20 cellular contexts compared by ENCODE assay signal in genomic region chr11:106670069-106670468, GRCh38.
"Had no signal": no experiment of that assay in that cellular context is flagged by ENCODE, and none has a peak within 500 bp of the region (broad histone marks: within the 10 kb centered on the region; RNA-seq: fewer than 3 reads in every experiment).

No MANE protein-coding gene starts in this region.

- H3K9me3 ChIP-seq: gastrocnemius medialis, neutrophil, right lobe of liver had no signal

- H3K27ac Mint-ChIP-seq: activated CD8-positive, alpha-beta T cell treated with anti-CD3 and anti-CD28 coated beads, Interleukin-2, amount 10 ng/mL, durations not matched to agents 7 days and 5 days; activated T-helper 1 cell treated with anti-CD3 and anti-CD28 coated beads, Interleukin-12 subunit alpha, Interleukin-12 subunit beta, Interleukin-2, Interleukin-4 antibody, amounts not matched to agents 30 ng/mL and 10 ng/mL and 1 ng/mL, durations not matched to agents 14 hours and 24 hours and 36 hours; naive thymus-derived CD8-positive, alpha-beta T cell had no signal

- H3K9me3 Mint-ChIP-seq: activated T-helper 1 cell treated with anti-CD3 and anti-CD28 coated beads, Interleukin-12 subunit alpha, Interleukin-12 subunit beta, Interleukin-2, Interleukin-4 antibody, amounts not matched to agents 30 ng/mL and 10 ng/mL and 1 ng/mL, durations not matched to agents 14 hours and 24 hours and 36 hours had no signal

- H3K4me3 Mint-ChIP-seq: activated CD8-positive, alpha-beta T cell treated with anti-CD3 and anti-CD28 coated beads, Interleukin-2, amount 10 ng/mL, durations not matched to agents 7 days and 5 days; activated T-helper 1 cell treated with anti-CD3 and anti-CD28 coated beads, Interleukin-12 subunit alpha, Interleukin-12 subunit beta, Interleukin-2, Interleukin-4 antibody, amounts not matched to agents 30 ng/mL and 10 ng/mL and 1 ng/mL, durations not matched to agents 14 hours and 24 hours and 36 hours; naive thymus-derived CD8-positive, alpha-beta T cell had no signal

- H3K36me3 Mint-ChIP-seq: naive thymus-derived CD8-positive, alpha-beta T cell had no signal

- H3K27ac ChIP-seq: coronary artery, gastrocnemius medialis, hepatocyte, neutrophil, right lobe of liver, spleen, WERI-Rb-1 had no signal

- H3K4me1 ChIP-seq: gastrocnemius medialis, right lobe of liver, spleen had no signal

- H3K27me3 ChIP-seq: gastrocnemius medialis, hepatocyte, neutrophil, right lobe of liver, spleen had no signal

- H3K36me3 ChIP-seq: gastrocnemius medialis, neutrophil, right lobe of liver, spleen, WERI-Rb-1 had no signal

- H3K4me2 ChIP-seq: hepatocyte had no signal

- ATAC-seq: activated CD8-positive, alpha-beta T cell treated with anti-CD3 and anti-CD28 coated beads, Interleukin-2, amount 10 ng/mL, durations not matched to agents 7 days and 5 days; gastrocnemius medialis; naive thymus-derived CD8-positive, alpha-beta T cell; right lobe of liver had no signal

- H3K27me3 Mint-ChIP-seq: naive thymus-derived CD8-positive, alpha-beta T cell had no signal

- DNase-seq: activated CD4-positive, alpha-beta T cell treated with anti-CD3 and anti-CD28 coated beads for 4 hours; activated CD8-positive, alpha-beta T cell treated with anti-CD3 and anti-CD28 coated beads, Interleukin-2, amount 10 ng/mL, durations not matched to agents 7 days and 5 days; activated naive CD4-positive, alpha-beta T cell; aorta; effector CD8-positive, alpha-beta T cell; gastrocnemius medialis; mammary epithelial cell; naive thymus-derived CD8-positive, alpha-beta T cell; right lobe of liver; spleen; stimulated activated CD4-positive, alpha-beta T cell treated with anti-CD3 and anti-CD28 coated beads, Interleukin-1b, Interleukin-23, amount 100 ng/mL, for 48 hours; stimulated activated naive CD4-positive, alpha-beta T cell; substantia nigra; T-helper 1 cell; trophoblast cell; WERI-Rb-1 had no signal

- H3K4me3 ChIP-seq: coronary artery, gastrocnemius medialis, hepatocyte, right lobe of liver, spleen had no signal

- H3K79me2 ChIP-seq: hepatocyte had no signal

- H2AFZ ChIP-seq: hepatocyte had no signal

- H3K4me1 Mint-ChIP-seq: naive thymus-derived CD8-positive, alpha-beta T cell had no signal
